ENCODE assay signal across 22 cellular contexts in the genomic region with DNA sequence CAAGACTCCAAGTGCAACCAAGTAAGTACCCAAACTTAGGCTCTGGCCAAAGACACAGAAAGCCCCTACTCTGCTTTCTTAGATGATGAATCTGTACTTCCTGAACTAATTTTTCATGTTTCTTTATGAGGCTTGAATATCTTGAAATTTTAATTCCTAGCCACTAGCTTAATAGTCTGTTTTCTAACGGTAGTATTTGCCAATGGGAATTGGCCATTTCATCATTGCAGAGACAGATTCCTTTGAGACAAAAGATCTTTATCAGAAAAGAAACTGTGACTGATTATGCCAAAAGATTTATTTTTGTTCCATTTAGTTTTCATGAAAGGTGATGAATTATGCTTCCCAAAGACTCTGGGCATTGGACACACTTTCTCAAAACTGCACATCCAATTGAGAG. TPM values are rescaled to one million over a fixed set of nuclear protein-coding genes. Genes with fewer than 3 reads are reported as not detected.
DNase-seq lines count a peak whose midpoint lies in the region; ATAC-seq, FAIRE-seq and TF ChIP-seq lines count a peak whose summit lies in the region.
"Had no signal": no experiment of that assay in that cellular context is flagged by ENCODE, and none has a peak within 500 bp of the region (broad histone marks: within the 10 kb centered on the region; RNA-seq: fewer than 3 reads in every experiment).

No MANE protein-coding gene starts in this region.

- H3K27ac ChIP-seq in GM12878 (ENCODE audit: control insufficient read depth, insufficient read depth): peak overlapping the region; percentile 34; the same call in 1 of the 2 replicates
- H3K27ac ChIP-seq: adrenal gland, cardiac muscle cell, sigmoid colon, VCaP had no signal

- no peaks in the 10 kb centered on the region for H4K20me1 ChIP-seq in GM12878 (ENCODE audit: control insufficient read depth, insufficient read depth)

- H2AFZ ChIP-seq in GM12878 (ENCODE audit: control insufficient read depth, low read depth, low read length): no peak overlapping the region

- no peak overlapping the region for H3K4me3 ChIP-seq in GM12878
- H3K4me3 ChIP-seq: adrenal gland, cardiac muscle cell, sigmoid colon, stomach, upper lobe of left lung had no signal

- H3K9ac ChIP-seq in GM12878 (ENCODE audit: control insufficient read depth, insufficient read depth, low read length): no peak overlapping the region

- POLR2A ChIA-PET in T-cell (lab: Charles Lee): interaction anchor here in 1 of 2 donors (0.6 to 3.1 kb wide), 3 partner anchors 12 to 1063 kb away, joined by 4 to 13 read pairs (median 5); a partner anchor contains a TSS
- POLR2A ChIA-PET in GM12878 (lab: Charles Lee): interaction anchor here (0.5 to 7.4 kb wide), 5 partner anchors 10 to 31 kb away, joined by 3 to 74 read pairs (median 4); no protein-coding TSS in a partner anchor

- intact Hi-C loops in GM12878 (cut with micrococcal nuclease; ENCODE audit: unreplicated experiment): no loop called here

- BruUV-seq in GM12878 (replicated peaks; lab: Mats Ljungman, UMichigan): no TSS peak

- DNase-seq in stimulated activated naive CD8-positive, alpha-beta T cell treated with anti-CD3 and anti-CD28 coated beads, Interleukin-15, Interleukin-2, amounts not matched to agents 100 U/mL and 50 U/mL, for 24 hours: no peak
- DNase-seq in T-cell (no peak), GM12878 (ENCODE audit: low read depth, low spot score) (no peak), occipital lobe (lab: John Stamatoyannopoulos, UW) (no peak), mucosa of gallbladder (ENCODE audit: low spot score) (no peak)
- DNase-seq in stimulated activated CD4-positive, alpha-beta T cell treated with anti-CD3 and anti-CD28 coated beads, Interleukin-1b, Interleukin-23, amount 100 ng/mL, for 48 hours: no peak
- DNase-seq: adrenal gland, BE2C, GF-D8, NCI-H1105, NCI-H2081 treated with DMSO at 0.1 percent for 48 hours, NCI-H446 treated with DMSO at 0.1 percent for 48 hours, sigmoid colon, stomach, SW 1271, upper lobe of left lung had no signal

- TF ChIP-seq RAD21 in GM12878 (IDR thresholded peaks at IDR 0.05; ENCODE audit: insufficient read depth, low read depth, low read length): no peak

- H3K4me3 Mint-ChIP-seq in stimulated activated naive CD8-positive, alpha-beta T cell treated with anti-CD3 and anti-CD28 coated beads, Interleukin-15, Interleukin-2, amounts not matched to agents 100 ng/mL and 50 ng/mL, for 24 hours: peak overlapping the region; percentile 83
- H3K4me3 Mint-ChIP-seq in T-cell: peak overlapping the region; percentile 77 to 86 (median 83)
- H3K4me3 Mint-ChIP-seq: nephron had no signal

- H3K27me3 ChIP-seq in GM12878 (replicated peaks in 1 of 2; ENCODE audit: control insufficient read depth in 2 of 2, insufficient read depth in 2 of 2, low read length in 1 of 2): no peaks in the 10 kb centered on the region
- H3K27me3 ChIP-seq: adrenal gland, BE2C, sigmoid colon, stomach, upper lobe of left lung had no signal

- H3K27me3 Mint-ChIP-seq in stimulated activated naive CD8-positive, alpha-beta T cell treated with anti-CD3 and anti-CD28 coated beads, Interleukin-15, Interleukin-2, amounts not matched to agents 100 ng/mL and 50 ng/mL, for 24 hours: no peaks in the 10 kb centered on the region
- H3K27me3 Mint-ChIP-seq in T-cell: no peaks in the 10 kb centered on the region

- no peaks in the 10 kb centered on the region for H3K9me3 Mint-ChIP-seq in stimulated activated naive CD8-positive, alpha-beta T cell treated with anti-CD3 and anti-CD28 coated beads, Interleukin-15, Interleukin-2, amounts not matched to agents 100 ng/mL and 50 ng/mL, for 24 hours
- H3K9me3 Mint-ChIP-seq in T-cell: no peaks in the 10 kb centered on the region
- H3K9me3 Mint-ChIP-seq: nephron had no signal

- TF ChIP-seq POLR2A in GM12878 (IDR thresholded peaks at IDR 0.05; ENCODE audit: low read depth, low read length): no peak

- no peak overlapping the region for H3K4me2 ChIP-seq in GM12878 (ENCODE audit: control insufficient read depth, insufficient read depth)

- H3K36me3 ChIP-seq in GM12878 (ENCODE audit: control insufficient read depth in 2 of 2, insufficient read depth in 2 of 2, low read length in 1 of 2): peaks cover 3 to 12% of the 10 kb centered on the region in 2 experiments
- H3K36me3 ChIP-seq: adrenal gland, BE2C, cardiac muscle cell, sigmoid colon, stomach, upper lobe of left lung had no signal

- peaks cover 43% of the 10 kb centered on the region for H3K4me1 ChIP-seq in GM12878 (ENCODE audit: control insufficient read depth, insufficient read depth, low read length)
- H3K4me1 ChIP-seq: adrenal gland had no signal

- TF ChIP-seq CTCF in GM12878 (IDR thresholded peaks at IDR 0.05 in 2 of 3, conservative IDR thresholded peaks at IDR 0.05 in 1 of 3; ENCODE audit: control insufficient read depth in 2 of 3, extremely low read depth in 1 of 3, insufficient read depth in 1 of 3, low read depth in 3 of 3, low read length in 3 of 3): no peak

- peak overlapping the region; percentile 98 for H3K27ac Mint-ChIP-seq in stimulated activated naive CD8-positive, alpha-beta T cell treated with anti-CD3 and anti-CD28 coated beads, Interleukin-15, Interleukin-2, amounts not matched to agents 100 ng/mL and 50 ng/mL, for 24 hours
- peak overlapping the region; percentile 98 to 99 for H3K27ac Mint-ChIP-seq in T-cell

- peaks cover 100% of the 10 kb centered on the region for H3K4me1 Mint-ChIP-seq in stimulated activated naive CD8-positive, alpha-beta T cell treated with anti-CD3 and anti-CD28 coated beads, Interleukin-15, Interleukin-2, amounts not matched to agents 100 ng/mL and 50 ng/mL, for 24 hours (ENCODE audit: low read depth)
- H3K4me1 Mint-ChIP-seq in T-cell: peaks cover 95 to 97% (median 95%) of the 10 kb centered on the region in 3 donors

- 52% methylated on average over 1 of the region's 1 CpG for WGBS in GM12878 (ENCODE audit: insufficient coverage, insufficient replicate concordance, low lambda C conversion rate, missing lambda C conversion rate)

- CTCF ChIA-PET in T-cell (lab: Charles Lee) (interaction anchor here in 1 of 2 donors (1.2 to 2.6 kb wide), 7 partner anchors 9 to 543 kb away, joined by 4 to 15 read pairs (median 9); no protein-coding TSS in a partner anchor), GM12878 (lab: Yijun Ruan, JAX) (interaction anchor here (1.2 to 6.5 kb wide), 4 partner anchors 10 to 68 kb away, joined by 3 to 58 read pairs (median 5); no protein-coding TSS in a partner anchor)

- SMC1A ChIA-PET in GM12878 (lab: Charles Lee; ENCODE audit: uncharacterized antibody, unreplicated experiment): interaction anchor here (0.9 to 7.8 kb wide), 5 partner anchors 9 to 59 kb away, joined by 3 to 105 read pairs (median 3); no protein-coding TSS in a partner anchor

- H3K79me2 ChIP-seq in GM12878 (ENCODE audit: control insufficient read depth, insufficient read depth, low read length): peaks cover 32% of the 10 kb centered on the region

- TF ChIP-seq EP300 in GM12878 (IDR thresholded peaks at IDR 0.05; ENCODE audit: borderline replicate concordance in 1 of 2, control insufficient read depth in 1 of 2, low read depth in 2 of 2, low read length in 2 of 2): no peak

- in situ Hi-C loops in GM12878 (cut with MboI): no loop called here

- FAIRE-seq in GM12878 (lab: Jason Lieb, UNC): no peak
- FAIRE-seq: frontal cortex, HTR-8/SVneo had no signal

- RAD21 ChIA-PET in GM12878 (lab: Charles Lee; ENCODE audit: unreplicated experiment): interaction anchor here (1.7 to 3.0 kb wide), 2 partner anchors 16 to 53 kb away, joined by 5 to 11 read pairs; no protein-coding TSS in a partner anchor

- no peaks in the 10 kb centered on the region for H3K9me3 ChIP-seq in GM12878 (replicated peaks; ENCODE audit: control insufficient read depth, insufficient read depth, low read length)
- H3K9me3 ChIP-seq: adrenal gland, BE2C, sigmoid colon, stomach, upper lobe of left lung had no signal

- no peak for ATAC-seq in stimulated activated naive CD8-positive, alpha-beta T cell treated with anti-CD3 and anti-CD28 coated beads, Interleukin-15, Interleukin-2, amounts not matched to agents 100 U/mL and 50 U/mL, for 24 hours
- ATAC-seq in T-cell (replicated peaks in 1 of 4) (no peak), GM12878 (no peak)

- H3K36me3 Mint-ChIP-seq in stimulated activated naive CD8-positive, alpha-beta T cell treated with anti-CD3 and anti-CD28 coated beads, Interleukin-15, Interleukin-2, amounts not matched to agents 100 ng/mL and 50 ng/mL, for 24 hours (ENCODE audit: low read depth): peaks cover 94% of the 10 kb centered on the region
- peaks cover 84% of the 10 kb centered on the region for H3K36me3 Mint-ChIP-seq in T-cell

RNA-seq across cellular contexts. Expression of a gene that starts 48.7 kb away (rescaled TPM):
- total RNA-seq in T-cell (100 to 1,000 TPM in 4 of 5 donors, 10 to 100 TPM in 1; 80.9 to 127 (median 113) TPM), GM12878 (2014; rRNA removed) (248 and 269 TPM in 2 replicates), GM12878 (2014; rRNA removed; fragmentation: Illumina TruSeq; extraction: Trizol) (210 and 218 TPM in 2 replicates), GM12878 (2021) (161 and 169 TPM in 2 replicates), occipital lobe (72.5 TPM), mucosa of gallbladder (235 TPM)
- total RNA-seq in GM12878 (2013; cell fraction: nucleolus; rRNA removed): 77.8 and 78.3 TPM in 2 replicates
- polyA plus RNA-seq in GM12878 (2011; ENCODE audit: low read depth): 154 TPM
- polyA plus RNA-seq in GM12878 (2011; rRNA removed) (302 and 306 TPM in 2 replicates), GM12878 (2014; fragmentation: Illumina TruSeq; extraction: Trizol) (306 and 315 TPM in 2 replicates), GM12878 (2014; fragmentation: Nextera tagmentation; extraction: Ambion mirVana) (100 to 1,000 TPM; 711 to 920 TPM), GM12878 (2014; rRNA removed) (294 and 324 TPM in 2 replicates), GM12878 (2016; fragmentation: Nextera tagmentation; extraction: Ambion mirVana) (100 to 1,000 TPM; 604 to 609 TPM)
- 434 and 580 TPM in 2 replicates for polyA plus RNA-seq in GM12878 (2011; cell fraction: cytosol; rRNA removed)
- polyA plus RNA-seq in GM12878 (2011; cell fraction: nucleus; rRNA removed): 112 and 139 TPM in 2 replicates
- 237 and 253 TPM in 2 replicates for polyA plus RNA-seq in GM12878 (2012)
- polyA minus RNA-seq in GM12878 (2011; rRNA and poly(A)+ RNA removed): 104 and 162 TPM in 2 replicates
- 33.4 and 47.1 TPM in 2 replicates for polyA minus RNA-seq in GM12878 (2011; cell fraction: cytosol; rRNA and poly(A)+ RNA removed)
- polyA minus RNA-seq in GM12878 (2011; cell fraction: nucleus; rRNA and poly(A)+ RNA removed): 42.2 and 59.7 TPM in 2 replicates

RNA-seq across cellular contexts. Expression of a gene that starts 57.8 kb away (rescaled TPM):
- total RNA-seq in T-cell (10 to 100 TPM; 10.1 to 20.9 (median 17.3) TPM), GM12878 (2014; rRNA removed) (4.7 and 5.6 TPM in 2 replicates), GM12878 (2014; rRNA removed; fragmentation: Illumina TruSeq; extraction: Trizol) (4.7 and 5.4 TPM in 2 replicates), GM12878 (2021) (10.2 and 15.1 TPM in 2 replicates), occipital lobe (3.4 TPM), mucosa of gallbladder (77.2 TPM)
- 21.4 and 23.0 TPM in 2 replicates for total RNA-seq in GM12878 (2013; cell fraction: nucleolus; rRNA removed)
- polyA plus RNA-seq in GM12878 (2011; ENCODE audit: low read depth): 10.5 TPM
- polyA plus RNA-seq in GM12878 (2011; rRNA removed) (17.4 and 28.7 TPM in 2 replicates), GM12878 (2014; fragmentation: Illumina TruSeq; extraction: Trizol) (10.6 and 12.9 TPM in 2 replicates), GM12878 (2014; fragmentation: Nextera tagmentation; extraction: Ambion mirVana) (1 to 10 TPM; 7.7 to 7.9 TPM), GM12878 (2014; rRNA removed) (10.5 and 11.5 TPM in 2 replicates), GM12878 (2016; fragmentation: Nextera tagmentation; extraction: Ambion mirVana) (10 to 100 TPM; 12.6 to 14.3 TPM)
- 33.7 and 34.0 TPM in 2 replicates for polyA plus RNA-seq in GM12878 (2011; cell fraction: cytosol; rRNA removed)
- 19.1 and 31.7 TPM in 2 replicates for polyA plus RNA-seq in GM12878 (2011; cell fraction: nucleus; rRNA removed)
- 10.8 and 15.4 TPM in 2 replicates for polyA plus RNA-seq in GM12878 (2012)
- 25.3 and 34.6 TPM in 2 replicates for polyA minus RNA-seq in GM12878 (2011; rRNA and poly(A)+ RNA removed)
- polyA minus RNA-seq in GM12878 (2011; cell fraction: cytosol; rRNA and poly(A)+ RNA removed): 6.5 and 7.5 TPM in 2 replicates
- polyA minus RNA-seq in GM12878 (2011; cell fraction: nucleus; rRNA and poly(A)+ RNA removed): 11.6 and 12.0 TPM in 2 replicates
